9 cellular contexts compared by ENCODE assay signal in the genomic region with DNA sequence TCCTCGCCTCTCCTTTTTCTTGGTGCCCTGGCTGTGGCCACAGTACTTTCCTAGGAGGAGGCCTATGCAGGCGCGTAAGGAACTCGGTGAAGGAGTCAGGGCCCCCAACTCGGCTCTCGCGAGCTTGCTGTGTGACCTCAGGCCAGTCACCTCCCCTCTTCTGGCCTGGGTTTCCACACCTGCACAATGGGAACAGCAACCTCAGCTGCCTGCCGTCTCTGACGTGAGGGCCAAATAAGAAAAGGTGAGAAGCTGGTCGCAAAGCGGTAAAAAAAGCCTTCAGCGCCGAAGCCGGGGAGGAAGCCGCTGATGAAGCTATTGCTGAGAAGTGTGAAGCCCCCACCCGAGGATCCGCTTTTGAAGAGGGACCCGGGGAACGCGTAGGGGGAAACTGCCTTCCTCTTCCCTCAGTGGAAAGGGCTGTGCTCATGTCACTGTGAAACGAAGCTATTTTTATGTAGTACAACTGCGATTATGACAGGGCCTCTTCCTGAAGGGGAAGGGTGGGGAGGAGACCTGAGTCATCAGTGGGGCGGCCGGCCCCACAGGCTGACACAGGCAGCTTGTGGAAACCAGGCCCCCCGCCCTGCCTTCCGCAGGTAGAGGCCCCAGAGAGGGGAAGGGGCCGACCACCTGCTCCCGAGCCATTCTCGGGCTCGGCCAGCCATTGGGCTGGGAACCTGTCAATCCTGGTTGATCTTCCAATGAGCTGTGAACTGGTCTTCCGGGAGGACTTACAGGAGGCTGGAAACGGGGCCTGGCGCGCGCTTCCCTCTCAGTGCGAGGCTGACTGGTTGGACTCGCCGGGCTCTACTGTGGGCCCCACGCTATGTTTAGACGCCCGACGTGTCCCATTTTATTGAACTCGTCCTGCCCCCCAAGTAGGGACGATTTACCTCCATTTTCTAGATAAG. TPM values are rescaled to one million over a fixed set of nuclear protein-coding genes. Genes with fewer than 3 reads are reported as not detected.
A peak's percentile ranks its signal among the peaks of the same experiment; 100 is the strongest.
DNase-seq lines count a peak whose midpoint lies in the region; ATAC-seq and TF ChIP-seq lines count a peak whose summit lies in the region.
"Had no signal": no experiment of that assay in that cellular context is flagged by ENCODE, and none has a peak within 500 bp of the region (broad histone marks: within the 10 kb centered on the region; RNA-seq: fewer than 3 reads in every experiment).

No MANE protein-coding gene starts in this region.

- H3K9me3 Mint-ChIP-seq in neural crest cell = no peaks in the 10 kb centered on the region
- H3K9me3 Mint-ChIP-seq in stimulated activated naive CD8-positive, alpha-beta T cell treated with anti-CD3 and anti-CD28 coated beads, Interleukin-15, Interleukin-2, amounts not matched to agents 100 ng/mL and 50 ng/mL, for 24 hours = no peaks in the 10 kb centered on the region

- H3K9me3 ChIP-seq in Peyer's patch = no peaks in the 10 kb centered on the region

- peak overlapping the region; percentile 93 for H3K27ac Mint-ChIP-seq in neural crest cell (ENCODE audit: unreplicated experiment)
- peak overlapping the region; percentile 99 for H3K27ac Mint-ChIP-seq in stimulated activated naive CD8-positive, alpha-beta T cell treated with anti-CD3 and anti-CD28 coated beads, Interleukin-15, Interleukin-2, amounts not matched to agents 100 ng/mL and 50 ng/mL, for 24 hours

- H3K27me3 ChIP-seq in Peyer's patch = no peaks in the 10 kb centered on the region

- peaks cover 48% of the 10 kb centered on the region for H3K4me1 Mint-ChIP-seq in neural crest cell
- peaks cover 61% of the 10 kb centered on the region for H3K4me1 Mint-ChIP-seq in stimulated activated naive CD8-positive, alpha-beta T cell treated with anti-CD3 and anti-CD28 coated beads, Interleukin-15, Interleukin-2, amounts not matched to agents 100 ng/mL and 50 ng/mL, for 24 hours (ENCODE audit: low read depth)

- H3K27me3 Mint-ChIP-seq in neural crest cell (ENCODE audit: low read depth) = no peaks in the 10 kb centered on the region
- no peaks in the 10 kb centered on the region for H3K27me3 Mint-ChIP-seq in stimulated activated naive CD8-positive, alpha-beta T cell treated with anti-CD3 and anti-CD28 coated beads, Interleukin-15, Interleukin-2, amounts not matched to agents 100 ng/mL and 50 ng/mL, for 24 hours

- peak overlapping the region; percentile 88 to 95 (median 94) for H3K27ac ChIP-seq in Peyer's patch
- H3K27ac ChIP-seq: C4-2B had no signal

- peak overlapping the region; percentile 23 to 42 (median 35) for H3K4me3 ChIP-seq in Peyer's patch

- H3K4me3 Mint-ChIP-seq in neural crest cell = peak overlapping the region; percentile 78
- H3K4me3 Mint-ChIP-seq in stimulated activated naive CD8-positive, alpha-beta T cell treated with anti-CD3 and anti-CD28 coated beads, Interleukin-15, Interleukin-2, amounts not matched to agents 100 ng/mL and 50 ng/mL, for 24 hours = peak overlapping the region; percentile 93

- TF ChIP-seq CTCF in Peyer's patch (IDR thresholded peaks at IDR 0.05) (no peak), neural crest cell (conservative IDR thresholded peaks at IDR 0.05) (no peak)

- H3K36me3 ChIP-seq in Peyer's patch = no peaks in the 10 kb centered on the region

- peak; percentile 30 to 54 for TF ChIP-seq POLR2A in Peyer's patch (IDR thresholded peaks at IDR 0.05)

- peak; percentile 60 for DNase-seq in NCI-H2029 (lab: John Stamatoyannopoulos, UW)
- DNase-seq in NCI-H2029 treated with DMSO at 0.1 percent for 48 hours (lab: John Stamatoyannopoulos, UW) = no peak
- peak; percentile 85 to 99 (median 96) for DNase-seq in Peyer's patch
- DNase-seq in activated gamma-delta T cell (lab: John Stamatoyannopoulos, UW) = peak; percentile 74
- peak; percentile 41 for DNase-seq in foreskin melanocyte
- DNase-seq in neural crest cell (ENCODE audit: low read depth, low spot score) = peak; percentile 82

- H3K36me3 Mint-ChIP-seq in neural crest cell (ENCODE audit: low read depth) = no peaks in the 10 kb centered on the region
- no peaks in the 10 kb centered on the region for H3K36me3 Mint-ChIP-seq in stimulated activated naive CD8-positive, alpha-beta T cell treated with anti-CD3 and anti-CD28 coated beads, Interleukin-15, Interleukin-2, amounts not matched to agents 100 ng/mL and 50 ng/mL, for 24 hours (ENCODE audit: low read depth)

- ATAC-seq in HG03103 (IDR thresholded peaks at IDR 0.05; ENCODE audit: low read depth, unreplicated experiment) = peak; percentile 44

- H3K4me1 ChIP-seq in Peyer's patch = peaks cover 0 to 42% (median 31%) of the 10 kb centered on the region in 4 donors

RNA-seq across cellular contexts. Expression of a gene that starts 18.0 kb away (rescaled TPM):
- total RNA-seq in Peyer's patch (10 to 100 TPM in 1 of 4 donors, 1 to 10 TPM in 3; 3.9 to 13.2 (median 5.3) TPM), neural crest cell (4.4 and 4.6 TPM in 2 replicates)

RNA-seq across cellular contexts. Expression of a gene that starts 52.0 kb away (rescaled TPM):
- total RNA-seq in Peyer's patch = 10 to 100 TPM in 1 of 4 donors, 1 to 10 TPM in 3; 4.7 to 18.2 (median 7.4) TPM
- total RNA-seq in neural crest cell = 18.2 and 18.9 TPM in 2 replicates
